Comparison of ENCODE assay signal across 1 cellular context in the genomic region with DNA sequence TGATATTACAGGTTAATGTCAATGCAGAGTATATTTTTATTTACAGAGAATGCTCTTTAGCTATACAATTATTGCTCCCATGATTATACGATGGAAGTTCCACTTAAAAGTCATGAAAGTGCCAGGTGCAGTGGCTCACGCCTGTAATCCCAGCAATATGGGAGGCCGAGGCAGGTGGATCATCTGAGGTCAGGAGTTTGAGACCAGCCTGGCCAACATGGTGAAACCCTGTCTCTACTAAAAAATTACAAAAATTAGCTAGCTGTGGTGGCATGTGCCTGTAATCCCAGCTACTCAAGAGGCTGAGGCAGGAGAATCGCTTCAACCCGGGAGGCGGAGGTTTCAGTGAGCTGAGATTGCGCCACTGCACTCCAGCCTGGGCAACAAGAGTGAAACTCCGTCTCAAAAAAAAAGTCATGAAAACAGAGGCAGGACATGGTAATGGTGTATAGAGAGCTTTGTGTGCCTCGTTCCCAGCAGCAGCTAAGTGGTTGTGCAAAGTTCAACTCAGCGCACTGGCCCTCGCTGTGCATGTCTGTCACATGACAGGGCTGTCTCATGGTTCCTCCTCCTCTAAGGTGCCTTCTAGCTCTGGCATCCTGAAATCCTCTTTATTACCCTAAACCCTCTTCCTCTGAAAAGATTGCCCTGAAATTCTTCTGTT.
TF ChIP-seq lines count a peak whose summit lies in the region.
"Not testable (repeated sequence)": the region's sequence is repeated elsewhere in the genome, so short reads cannot be mapped to it uniquely, and the experiment has no call there.

No MANE protein-coding gene starts in this region.

TF ChIP-seq in HepG2, 621 proteins besides CTCF, POLR2A, EP300 and RAD21 (continued from another document and continues in another):
- TF ChIP-seq UBTF (CRISPR knock-in tag; IDR thresholded peaks at IDR 0.05) (peak; percentile 69), KMT2A (CRISPR knock-in tag; IDR thresholded peaks at IDR 0.05) (peak; percentile 55; the same call in 1 of the 2 replicates), HOXD1 (CRISPR knock-in tag; IDR thresholded peaks at IDR 0.05) (0 out of 2 replicates have a peak, but pooled peaks have one; percentile 35), ZBTB38 (CRISPR knock-in tag; IDR thresholded peaks at IDR 0.05) (peak; percentile 60; the same call in 1 of the 2 replicates), GFI1 (CRISPR knock-in tag; IDR thresholded peaks at IDR 0.05; ENCODE audit: borderline replicate concordance) (peak; percentile 83), FOXP4 (CRISPR knock-in tag; IDR thresholded peaks at IDR 0.05) (peak; percentile 80), ZNF629 (CRISPR knock-in tag; conservative IDR thresholded peaks at IDR 0.05) (peak; percentile 46; the same call in 1 of the 2 replicates), MIER3 (CRISPR knock-in tag; IDR thresholded peaks at IDR 0.05; ENCODE audit: borderline replicate concordance) (peak; percentile 87; the same call in 1 of the 2 replicates), ZNF556 (CRISPR knock-in tag; IDR thresholded peaks at IDR 0.05; ENCODE audit: borderline replicate concordance) (peak; percentile 62; the same call in 1 of the 2 replicates), HOXA5 (CRISPR knock-in tag; IDR thresholded peaks at IDR 0.05) (0 out of 2 replicates have a peak, but pooled peaks have one; percentile 36), NKX3-1 (CRISPR knock-in tag; IDR thresholded peaks at IDR 0.05) (peak; percentile 99), ZNF160 (CRISPR knock-in tag; IDR thresholded peaks at IDR 0.05) (0 out of 2 replicates have a peak, but pooled peaks have one; percentile 64), SAP130 (CRISPR knock-in tag; IDR thresholded peaks at IDR 0.05; ENCODE audit: low read depth) (peak; percentile 88), TFAP4 (IDR thresholded peaks at IDR 0.05; ENCODE audit: borderline replicate concordance, low read depth) (0 out of 2 replicates have a peak, but pooled peaks have one; percentile 32), XRCC5 (optimal IDR thresholded peaks at IDR 0.05; ENCODE audit: low read length) (peak; percentile 69), ASH2L (IDR thresholded peaks at IDR 0.05; ENCODE audit: insufficient read length, low read depth, low read length) (peak; percentile 31), ZMYM4 (CRISPR knock-in tag; IDR thresholded peaks at IDR 0.05) (peak; percentile 95), GATAD2A (CRISPR knock-in tag; IDR thresholded peaks at IDR 0.05) (peak; percentile 93), ZNF451 (CRISPR knock-in tag; IDR thresholded peaks at IDR 0.05) (0 out of 2 replicates have a peak, but pooled peaks have one; percentile 35), MYPOP (CRISPR knock-in tag; IDR thresholded peaks at IDR 0.05) (peak; percentile 50; the same call in 1 of the 2 replicates), ELF3 (CRISPR knock-in tag; IDR thresholded peaks at IDR 0.05) (peak; percentile 67; the same call in 1 of the 2 replicates), THAP9 (CRISPR knock-in tag; IDR thresholded peaks at IDR 0.05; ENCODE audit: borderline replicate concordance) (peak; percentile 99), ZNF205 (CRISPR knock-in tag; IDR thresholded peaks at IDR 0.05) (peak; percentile 43; the same call in 1 of the 2 replicates), HNF4G (IDR thresholded peaks at IDR 0.05; ENCODE audit: borderline replicate concordance, low read depth, low read length) (peak; percentile 77; the same call in 1 of the 2 replicates), HNF4G (CRISPR knock-in tag; IDR thresholded peaks at IDR 0.05; ENCODE audit: borderline replicate concordance, low read depth) (peak; percentile 83; the same call in 1 of the 2 replicates), TBX2 (CRISPR knock-in tag; IDR thresholded peaks at IDR 0.05; ENCODE audit: borderline replicate concordance) (peak; percentile 78; the same call in 1 of the 2 replicates), HNF4A (CRISPR knock-in tag; IDR thresholded peaks at IDR 0.05) (peak; percentile 96), HOMEZ (CRISPR knock-in tag; IDR thresholded peaks at IDR 0.05; ENCODE audit: low read depth) (peak; percentile 98), CBX5 (CRISPR knock-in tag; IDR thresholded peaks at IDR 0.05; ENCODE audit: borderline replicate concordance) (peak; percentile 85; the same call in 1 of the 2 replicates), FOXK2 (IDR thresholded peaks at IDR 0.05) (peak; percentile 75), NR2F6 (CRISPR knock-in tag; IDR thresholded peaks at IDR 0.05) (peak; percentile 64), DMAP1 (CRISPR knock-in tag; IDR thresholded peaks at IDR 0.05) (0 out of 2 replicates have a peak, but pooled peaks have one; percentile 66), IRF2 (CRISPR knock-in tag; IDR thresholded peaks at IDR 0.05) (peak; percentile 86), CEBPB (IDR thresholded peaks at IDR 0.05; ENCODE audit: borderline replicate concordance, low read depth, low read length) (peak; percentile 75; the same call in 1 of the 2 replicates), ZNF441 (CRISPR knock-in tag; IDR thresholded peaks at IDR 0.05; ENCODE audit: borderline replicate concordance) (peak; percentile 98), ZNF143 (CRISPR knock-in tag; IDR thresholded peaks at IDR 0.05) (peak; percentile 65), POLR2G (IDR thresholded peaks at IDR 0.05; ENCODE audit: low read depth, low read length) (peak; percentile 66), KAT7 (CRISPR knock-in tag; IDR thresholded peaks at IDR 0.05; ENCODE audit: borderline replicate concordance) (peak; percentile 94), YEATS4 (CRISPR knock-in tag; IDR thresholded peaks at IDR 0.05; ENCODE audit: borderline replicate concordance) (peak; percentile 77), ZNF644 (CRISPR knock-in tag; IDR thresholded peaks at IDR 0.05; ENCODE audit: low read depth) (peak; percentile 95), RFXANK (CRISPR knock-in tag; IDR thresholded peaks at IDR 0.05) (0 out of 2 replicates have a peak, but pooled peaks have one; percentile 67), ISL2 (CRISPR knock-in tag; IDR thresholded peaks at IDR 0.05) (peak; percentile 80), CEBPG (CRISPR knock-in tag; IDR thresholded peaks at IDR 0.05) (peak; percentile 95), ZFY (CRISPR knock-in tag; IDR thresholded peaks at IDR 0.05) (peak; percentile 39; the same call in 1 of the 2 replicates), ZNF12 (CRISPR knock-in tag; IDR thresholded peaks at IDR 0.05) (peak; percentile 70; the same call in 1 of the 2 replicates), ERF (CRISPR knock-in tag; IDR thresholded peaks at IDR 0.05) (peak; percentile 86; the same call in 1 of the 2 replicates), POGZ (CRISPR knock-in tag; IDR thresholded peaks at IDR 0.05) (peak; percentile 93)
- TF ChIP-seq, protein P1, sequence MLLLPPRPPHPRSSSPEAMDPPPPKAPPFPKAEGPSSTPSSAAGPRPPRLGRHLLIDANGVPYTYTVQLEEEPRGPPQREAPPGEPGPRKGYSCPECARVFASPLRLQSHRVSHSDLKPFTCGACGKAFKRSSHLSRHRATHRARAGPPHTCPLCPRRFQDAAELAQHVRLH (CRISPR knock-in tag; IDR thresholded peaks at IDR 0.05; ENCODE audit: borderline replicate concordance, low read depth), result peak; percentile 72; the same call in 1 of the 2 replicates
- TF ChIP-seq, protein P2, sequence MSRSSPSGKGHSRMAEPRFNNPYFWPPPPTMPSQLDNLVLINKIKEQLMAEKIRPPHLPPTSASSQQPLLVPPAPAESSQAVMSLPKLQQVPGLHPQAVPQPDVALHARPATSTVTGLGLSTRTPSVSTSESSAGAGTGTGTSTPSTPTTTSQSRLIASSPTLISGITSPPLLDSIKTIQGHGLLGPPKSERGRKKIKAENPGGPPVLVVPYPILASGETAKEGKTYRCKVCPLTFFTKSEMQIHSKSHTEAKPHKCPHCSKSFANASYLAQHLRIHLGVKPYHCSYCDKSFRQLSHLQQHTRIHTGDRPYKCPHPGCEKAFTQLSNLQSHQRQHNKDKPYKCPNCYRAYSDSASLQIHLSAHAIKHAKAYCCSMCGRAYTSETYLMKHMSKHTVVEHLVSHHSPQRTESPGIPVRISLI (CRISPR knock-in tag; IDR thresholded peaks at IDR 0.05; ENCODE audit: borderline replicate concordance), result peak; percentile 97
- TF ChIP-seq, protein P3, sequence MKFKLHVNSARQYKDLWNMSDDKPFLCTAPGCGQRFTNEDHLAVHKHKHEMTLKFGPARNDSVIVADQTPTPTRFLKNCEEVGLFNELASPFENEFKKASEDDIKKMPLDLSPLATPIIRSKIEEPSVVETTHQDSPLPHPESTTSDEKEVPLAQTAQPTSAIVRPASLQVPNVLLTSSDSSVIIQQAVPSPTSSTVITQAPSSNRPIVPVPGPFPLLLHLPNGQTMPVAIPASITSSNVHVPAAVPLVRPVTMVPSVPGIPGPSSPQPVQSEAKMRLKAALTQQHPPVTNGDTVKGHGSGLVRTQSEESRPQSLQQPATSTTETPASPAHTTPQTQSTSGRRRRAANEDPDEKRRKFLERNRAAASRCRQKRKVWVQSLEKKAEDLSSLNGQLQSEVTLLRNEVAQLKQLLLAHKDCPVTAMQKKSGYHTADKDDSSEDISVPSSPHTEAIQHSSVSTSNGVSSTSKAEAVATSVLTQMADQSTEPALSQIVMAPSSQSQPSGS (CRISPR knock-in tag; IDR thresholded peaks at IDR 0.05), result peak; percentile 64; the same call in 1 of the 2 replicates
- TF ChIP-seq NR2F6 (IDR thresholded peaks at IDR 0.05), result not testable (repeated sequence)
